Comparison of ENCODE assay signal across 22 cellular contexts in the genomic region with DNA sequence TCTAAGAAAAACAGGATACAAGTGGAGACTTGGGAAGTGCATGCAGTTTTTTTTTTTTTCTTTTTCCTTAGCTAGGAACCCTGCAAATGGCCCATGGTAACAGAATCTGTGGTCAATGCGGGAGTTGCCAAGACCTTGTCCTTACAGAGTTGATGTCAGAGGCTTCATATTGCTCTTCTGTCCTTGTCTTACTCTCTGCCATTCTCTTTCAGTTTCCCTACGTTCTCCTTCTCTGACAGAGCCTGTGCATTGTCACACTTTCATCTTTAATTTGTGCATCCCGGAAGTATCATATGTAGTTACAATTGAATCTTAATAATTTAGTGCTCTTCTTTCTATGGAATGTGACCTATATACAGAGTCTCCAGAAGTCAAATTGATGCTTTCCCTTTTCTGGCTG.
DNase-seq lines count a peak whose midpoint lies in the region; ATAC-seq and TF ChIP-seq lines count a peak whose summit lies in the region.
"Had no signal": no experiment of that assay in that cellular context is flagged by ENCODE, and none has a peak within 500 bp of the region (broad histone marks: within the 10 kb centered on the region; RNA-seq: fewer than 3 reads in every experiment).

No MANE protein-coding gene starts in this region.

- CTCF ChIA-PET in CD8-positive, alpha-beta T cell (lab: Charles Lee) = interaction anchor here (1.2 to 1.9 kb wide), 3 partner anchors 20 to 44 kb away, joined by 3 to 5 read pairs (median 5); no protein-coding TSS in a partner anchor
- CTCF ChIA-PET in naive thymus-derived CD4-positive, alpha-beta T cell (lab: Charles Lee) = interaction anchor here (3.2 kb wide), 1 partner anchor 53 kb away, joined by 10 read pairs; no protein-coding TSS in a partner anchor

- H3K36me3 ChIP-seq in CD8-positive, alpha-beta T cell (ENCODE audit: insufficient read depth, low read length) = no peaks in the 10 kb centered on the region
- no peaks in the 10 kb centered on the region for H3K36me3 ChIP-seq in naive thymus-derived CD4-positive, alpha-beta T cell (ENCODE audit: control insufficient read depth in 2 of 3, insufficient read depth in 3 of 3, low read length in 3 of 3)
- H3K36me3 ChIP-seq: BLaER1 treated with 17β-estradiol and CSF1 and Interleukin-3, amounts not matched to agents 10 nM and 100 nM; SJCRH30 had no signal

- H3K4me1 ChIP-seq in CD8-positive, alpha-beta T cell (ENCODE audit: insufficient read depth, low read length) = peaks cover 57% of the 10 kb centered on the region
- peaks cover 34 to 60% of the 10 kb centered on the region in 2 donors for H3K4me1 ChIP-seq in naive thymus-derived CD4-positive, alpha-beta T cell (ENCODE audit: control insufficient read depth in 2 of 2, insufficient read depth in 2 of 2, low read length in 2 of 2)
- H3K4me1 ChIP-seq: Caco-2, SJCRH30 had no signal

- H3K36me3 Mint-ChIP-seq in activated CD4-positive, alpha-beta T cell treated with anti-CD3 and anti-CD28 coated beads, Interleukin-2, amount 10 ng/mL, durations not matched to agents 24 days and 14 days (ENCODE audit: low read depth) = no peaks in the 10 kb centered on the region
- H3K36me3 Mint-ChIP-seq in CD8-positive, alpha-beta T cell = peaks cover 3% of the 10 kb centered on the region
- H3K36me3 Mint-ChIP-seq in activated T-helper 17 cell treated with anti-CD3 and anti-CD28 coated beads, Interleukin-2, amount 50 U/mL, for 72 hours (ENCODE audit: low read depth) = no peaks in the 10 kb centered on the region
- H3K36me3 Mint-ChIP-seq in naive thymus-derived CD4-positive, alpha-beta T cell = peaks cover 0 to 2% (median 0%) of the 10 kb centered on the region in 5 donors

- H3K4me1 Mint-ChIP-seq in activated CD4-positive, alpha-beta T cell treated with anti-CD3 and anti-CD28 coated beads, Interleukin-2, amount 10 ng/mL, durations not matched to agents 24 days and 14 days = peaks cover 45% of the 10 kb centered on the region
- peaks cover 70% of the 10 kb centered on the region for H3K4me1 Mint-ChIP-seq in CD8-positive, alpha-beta T cell (ENCODE audit: low read depth)
- H3K4me1 Mint-ChIP-seq in activated T-helper 17 cell treated with anti-CD3 and anti-CD28 coated beads, Interleukin-2, amount 50 U/mL, for 72 hours = peaks cover 42% of the 10 kb centered on the region
- peaks cover 35 to 91% (median 73%) of the 10 kb centered on the region in 7 donors for H3K4me1 Mint-ChIP-seq in naive thymus-derived CD4-positive, alpha-beta T cell

- peaks cover 39% of the 10 kb centered on the region for H3K27me3 Mint-ChIP-seq in activated CD4-positive, alpha-beta T cell treated with anti-CD3 and anti-CD28 coated beads, Interleukin-2, amount 10 ng/mL, durations not matched to agents 24 days and 14 days
- H3K27me3 Mint-ChIP-seq in CD8-positive, alpha-beta T cell (ENCODE audit: low read depth) = no peaks in the 10 kb centered on the region
- H3K27me3 Mint-ChIP-seq in activated T-helper 17 cell treated with anti-CD3 and anti-CD28 coated beads, Interleukin-2, amount 50 U/mL, for 72 hours = no peaks in the 10 kb centered on the region
- peaks cover 0 to 53% (median 0%) of the 10 kb centered on the region in 5 donors for H3K27me3 Mint-ChIP-seq in naive thymus-derived CD4-positive, alpha-beta T cell

- peak; percentile 54 for DNase-seq in activated CD4-positive, alpha-beta T cell treated with anti-CD3 and anti-CD28 coated beads, Interleukin-2, amount 10 ng/mL, durations not matched to agents 24 days and 14 days
- no peak for DNase-seq in activated CD4-positive, alpha-beta T cell treated with anti-CD3 and anti-CD28 coated beads, Interleukin-2, amount 50 U/mL, for 1 hour
- no peak for DNase-seq in CD8-positive, alpha-beta T cell
- DNase-seq in naive thymus-derived CD4-positive, alpha-beta T cell = no peak
- DNase-seq in NCI-H2227 (lab: John Stamatoyannopoulos, UW; ENCODE audit: unreplicated experiment) = no peak
- no peak for DNase-seq in COLO668 (lab: John Stamatoyannopoulos, UW; ENCODE audit: unreplicated experiment)
- no peak for DNase-seq in NCI-H1092 (lab: John Stamatoyannopoulos, UW)
- DNase-seq: 8988T, Caco-2, DMS 273 treated with DMSO at 0.1 percent for 48 hours, DMS79 treated with DMSO at 0.1 percent for 48 hours, GOT3, IMR-90, NCI-H1105 treated with DMSO at 0.1 percent for 48 hours, NCI-H2081, NCI-H2171, NCI-H526, SJCRH30 had no signal

- H3K27me3 ChIP-seq in CD8-positive, alpha-beta T cell (ENCODE audit: insufficient read depth, low read length) = no peaks in the 10 kb centered on the region
- H3K27me3 ChIP-seq in naive thymus-derived CD4-positive, alpha-beta T cell (ENCODE audit: control insufficient read depth in 2 of 2, insufficient read depth in 2 of 2, low read length in 2 of 2) = no peaks in the 10 kb centered on the region
- H3K27me3 ChIP-seq: BLaER1 treated with 17β-estradiol and CSF1 and Interleukin-3, amounts not matched to agents 10 nM and 100 nM; SJCRH30 had no signal

- no peak overlapping the region for H3K27ac Mint-ChIP-seq in activated CD4-positive, alpha-beta T cell treated with anti-CD3 and anti-CD28 coated beads, Interleukin-2, amount 10 ng/mL, durations not matched to agents 24 days and 14 days
- H3K27ac Mint-ChIP-seq in CD8-positive, alpha-beta T cell = peak overlapping the region; percentile 85
- peak overlapping the region; percentile 24 for H3K27ac Mint-ChIP-seq in activated T-helper 17 cell treated with anti-CD3 and anti-CD28 coated beads, Interleukin-2, amount 50 U/mL, for 72 hours
- H3K27ac Mint-ChIP-seq in naive thymus-derived CD4-positive, alpha-beta T cell = peak overlapping the region in 8 of 9 donors; percentile 90 to 100 (median 96)

- TF ChIP-seq CTCF in CD8-positive, alpha-beta T cell (IDR thresholded peaks at IDR 0.05) = no peak

- H3K4me3 Mint-ChIP-seq in activated CD4-positive, alpha-beta T cell treated with anti-CD3 and anti-CD28 coated beads, Interleukin-2, amount 10 ng/mL, durations not matched to agents 24 days and 14 days = no peak overlapping the region
- peak overlapping the region; percentile 6 for H3K4me3 Mint-ChIP-seq in CD8-positive, alpha-beta T cell
- peak overlapping the region; percentile 48 for H3K4me3 Mint-ChIP-seq in activated T-helper 17 cell treated with anti-CD3 and anti-CD28 coated beads, Interleukin-2, amount 50 U/mL, for 72 hours
- peak overlapping the region in 8 of 10 donors; percentile 0 to 77 (median 38) for H3K4me3 Mint-ChIP-seq in naive thymus-derived CD4-positive, alpha-beta T cell

- no peaks in the 10 kb centered on the region for H3K9me3 ChIP-seq in CD8-positive, alpha-beta T cell (ENCODE audit: low read length)
- no peaks in the 10 kb centered on the region for H3K9me3 ChIP-seq in naive thymus-derived CD4-positive, alpha-beta T cell (ENCODE audit: control insufficient read depth in 2 of 3, low read length in 3 of 3)
- H3K9me3 ChIP-seq: BLaER1 treated with 17β-estradiol and CSF1 and Interleukin-3, amounts not matched to agents 10 nM and 100 nM; Caco-2; SJCRH30 had no signal

- intact Hi-C loops in activated CD4-positive, alpha-beta T cell treated with anti-CD3 and anti-CD28 coated beads, Interleukin-2, amount 10 ng/mL, durations not matched to agents 24 days and 14 days (cut with micrococcal nuclease) = no loop called here
- intact Hi-C loops in CD8-positive, alpha-beta T cell (cut with DNase I, micrococcal nuclease) = loop anchor here in 1 of 2 experiments (5.0 to 10.0 kb wide), 2 partner anchors 119 to 166 kb away; no protein-coding TSS in a partner anchor
- intact Hi-C loops in naive thymus-derived CD4-positive, alpha-beta T cell (cut with micrococcal nuclease) = loop anchor here in 1 of 2 donors (10.0 kb wide), 1 partner anchor 239 kb away; no protein-coding TSS in a partner anchor

- H3K27ac ChIP-seq in CD8-positive, alpha-beta T cell (ENCODE audit: low read depth, low read length) = no peak overlapping the region
- peak overlapping the region; percentile 70 for H3K27ac ChIP-seq in naive thymus-derived CD4-positive, alpha-beta T cell (ENCODE audit: low read depth, low read length)
- H3K27ac ChIP-seq: BLaER1 treated with 17β-estradiol and CSF1 and Interleukin-3, amounts not matched to agents 10 nM and 100 nM; KMS-11; SJCRH30 had no signal

- POLR2A ChIA-PET in CD8-positive, alpha-beta T cell (lab: Charles Lee) = no interaction called here
- POLR2A ChIA-PET in naive thymus-derived CD4-positive, alpha-beta T cell (lab: Charles Lee) = no interaction called here

- H3K9me3 Mint-ChIP-seq in activated CD4-positive, alpha-beta T cell treated with anti-CD3 and anti-CD28 coated beads, Interleukin-2, amount 10 ng/mL, durations not matched to agents 24 days and 14 days = no peaks in the 10 kb centered on the region
- H3K9me3 Mint-ChIP-seq in CD8-positive, alpha-beta T cell = no peaks in the 10 kb centered on the region
- H3K9me3 Mint-ChIP-seq in activated T-helper 17 cell treated with anti-CD3 and anti-CD28 coated beads, Interleukin-2, amount 50 U/mL, for 72 hours = no peaks in the 10 kb centered on the region
- H3K9me3 Mint-ChIP-seq in naive thymus-derived CD4-positive, alpha-beta T cell = no peaks in the 10 kb centered on the region

- H3K4me3 ChIP-seq in CD8-positive, alpha-beta T cell (ENCODE audit: low read depth, low read length) = no peak overlapping the region
- H3K4me3 ChIP-seq in naive thymus-derived CD4-positive, alpha-beta T cell (ENCODE audit: low read length) = no peak overlapping the region
- H3K4me3 ChIP-seq: BLaER1 treated with 17β-estradiol and CSF1 and Interleukin-3, amounts not matched to agents 10 nM and 100 nM; SJCRH30 had no signal

- ATAC-seq in CD8-positive, alpha-beta T cell = no peak
- ATAC-seq in activated T-helper 17 cell treated with anti-CD3 and anti-CD28 coated beads, Interleukin-2, amount 50 U/mL, for 72 hours (replicated peaks) = peak; percentile 41
- ATAC-seq in naive thymus-derived CD4-positive, alpha-beta T cell = no peak
- ATAC-seq: HCT116 had no signal
